In genomic region chr2:120223034-120223912, GRCh38 we compare ENCODE assay signal across 1 cellular context.
TF ChIP-seq lines count a peak whose summit lies in the region.

TMEM185B (minus strand) TSS chr2:120223400; CDS start chr2:120222976, 424 bp downstream.

TF ChIP-seq in K562, 482 proteins besides CTCF, POLR2A, EP300 and RAD21 (continued from another document and continues in another):
- TF ChIP-seq CEBPB (tag; IDR thresholded peaks at IDR 0.05) = no peak
- no peak for TF ChIP-seq ZNF174 (CRISPR knock-in tag; IDR thresholded peaks at IDR 0.05)
- TF ChIP-seq ZNF24 (IDR thresholded peaks at IDR 0.05) = peak; percentile 62
- TF ChIP-seq CREB3L1 (IDR thresholded peaks at IDR 0.05; ENCODE audit: borderline replicate concordance, low read depth) = peak; percentile 95
- peak; percentile 94 for TF ChIP-seq GABPA (tag; conservative IDR thresholded peaks at IDR 0.05; ENCODE audit: low read depth)
- TF ChIP-seq TEAD2 (tag; IDR thresholded peaks at IDR 0.05) = no peak
- TF ChIP-seq FUS (optimal IDR thresholded peaks at IDR 0.05; ENCODE audit: low read depth, low read length) = no peak
- no peak for TF ChIP-seq CGGBP1 (CRISPR knock-in tag; IDR thresholded peaks at IDR 0.05)
- TF ChIP-seq TBL1XR1 (IDR thresholded peaks at IDR 0.05; ENCODE audit: low read length in 2 of 2) = no peak; a peak in 1 of 4 replicates
- no peak for TF ChIP-seq THAP7 (CRISPR knock-in tag; IDR thresholded peaks at IDR 0.05)
- TF ChIP-seq SFPQ (IDR thresholded peaks at IDR 0.05; ENCODE audit: low read depth, low read length) = no peak
- no peak for TF ChIP-seq ZNF133 (CRISPR knock-in tag; IDR thresholded peaks at IDR 0.05)
- no peak for TF ChIP-seq NEUROD1 (IDR thresholded peaks at IDR 0.05; ENCODE audit: borderline replicate concordance, low read depth, low read length, partially characterized antibody)
- peak; percentile 70 for TF ChIP-seq CCNT2 (IDR thresholded peaks at IDR 0.05; ENCODE audit: borderline replicate concordance, extremely low read depth, insufficient read length, low read depth, low read length)
- TF ChIP-seq TSHZ1 (CRISPR knock-in tag; IDR thresholded peaks at IDR 0.05) = no peak
- no peak for TF ChIP-seq NR2F6 (CRISPR knock-in tag; IDR thresholded peaks at IDR 0.05)
- TF ChIP-seq POLR2AphosphoS2 (IDR thresholded peaks at IDR 0.05; ENCODE audit: low read length) = no peak
- no peak; a peak in 1 of 3 replicates for TF ChIP-seq CBX3 (IDR thresholded peaks at IDR 0.05; ENCODE audit: borderline replicate concordance in 1 of 2, low read length in 2 of 2)
- TF ChIP-seq FOSL1 (tag; conservative IDR thresholded peaks at IDR 0.05) = peak; percentile 77
- no peak for TF ChIP-seq BMI1 (IDR thresholded peaks at IDR 0.05; ENCODE audit: low read length)
- TF ChIP-seq ATF6 (CRISPR knock-in tag; IDR thresholded peaks at IDR 0.05) = 0 out of 2 replicates have a peak, but pooled peaks have one; percentile 75
- TF ChIP-seq ZNF316 (IDR thresholded peaks at IDR 0.05) = no peak
- TF ChIP-seq HMGXB4 (CRISPR knock-in tag; IDR thresholded peaks at IDR 0.05) = 0 out of 2 replicates have a peak, but pooled peaks have one; percentile 36
- no peak for TF ChIP-seq PTBP1 (IDR thresholded peaks at IDR 0.05; ENCODE audit: low read depth, low read length)
- no peak for TF ChIP-seq ESRRB (CRISPR knock-in tag; IDR thresholded peaks at IDR 0.05; ENCODE audit: borderline replicate concordance)
- TF ChIP-seq MEF2A (IDR thresholded peaks at IDR 0.05; ENCODE audit: control insufficient read depth, low read depth, low read length) = no peak
- TF ChIP-seq EP400 (IDR thresholded peaks at IDR 0.05) = peak; percentile 87; the same call in 1 of the 2 replicates
- no peak for TF ChIP-seq MAFK (IDR thresholded peaks at IDR 0.05; ENCODE audit: low read length)
- no peak for TF ChIP-seq HMBOX1 (IDR thresholded peaks at IDR 0.05)
- peak in 2 of 3 experiments; percentile 67 to 84 for TF ChIP-seq YY1 (IDR thresholded peaks at IDR 0.05; ENCODE audit: borderline replicate concordance in 1 of 3, control insufficient read depth in 1 of 3, extremely low read depth in 1 of 3, insufficient read depth in 3 of 3, insufficient read length in 1 of 3, insufficient replicate concordance in 2 of 3, low read depth in 1 of 3, low read length in 2 of 3)
- TF ChIP-seq CBX5 (IDR thresholded peaks at IDR 0.05; ENCODE audit: borderline replicate concordance, low read depth) = 0 out of 2 replicates have a peak, but pooled peaks have one; percentile 25
- TF ChIP-seq KLF6 (CRISPR knock-in tag; IDR thresholded peaks at IDR 0.05; ENCODE audit: borderline replicate concordance) = peak; percentile 77; the same call in 1 of the 2 replicates
- TF ChIP-seq ZNF398 (CRISPR knock-in tag; IDR thresholded peaks at IDR 0.05) = no peak
- TF ChIP-seq NR0B1 (IDR thresholded peaks at IDR 0.05; ENCODE audit: partially characterized antibody) = no peak
- TF ChIP-seq TFAP4 (CRISPR knock-in tag; IDR thresholded peaks at IDR 0.05; ENCODE audit: borderline replicate concordance) = peak; percentile 60; the same call in 1 of the 2 replicates
- TF ChIP-seq ETV6 (IDR thresholded peaks at IDR 0.05; ENCODE audit: borderline replicate concordance in 1 of 2, low read depth in 2 of 2, low read length in 1 of 2) = peak in 1 of 2 experiments; percentile 39; a peak in 1 of 4 replicates
- TF ChIP-seq ETV6 (CRISPR knock-in tag; IDR thresholded peaks at IDR 0.05; ENCODE audit: borderline replicate concordance) = peak; percentile 68
- TF ChIP-seq NCOA4 (IDR thresholded peaks at IDR 0.05; ENCODE audit: partially characterized antibody) = no peak
- TF ChIP-seq ZNF655 (CRISPR knock-in tag; IDR thresholded peaks at IDR 0.05) = no peak
- no peak for TF ChIP-seq SRSF3 (IDR thresholded peaks at IDR 0.05; ENCODE audit: insufficient read depth, low read length)
- TF ChIP-seq WHSC1 (IDR thresholded peaks at IDR 0.05; ENCODE audit: low read length) = no peak
- TF ChIP-seq KHSRP (IDR thresholded peaks at IDR 0.05) = no peak
- no peak for TF ChIP-seq THRAP3 (IDR thresholded peaks at IDR 0.05; ENCODE audit: borderline replicate concordance)
- no peak for TF ChIP-seq PYGO2 (tag; IDR thresholded peaks at IDR 0.05)
